In genomic region chr15:34084086-34084485, GRCh38 we compare ENCODE assay signal across 13 cellular contexts. TPM values are rescaled to one million over a fixed set of nuclear protein-coding genes. Genes with fewer than 3 reads are reported as not detected.
DNase-seq lines count a peak whose midpoint lies in the region; ATAC-seq and TF ChIP-seq lines count a peak whose summit lies in the region.
"Had no signal": no experiment of that assay in that cellular context is flagged by ENCODE, and none has a peak within 500 bp of the region (broad histone marks: within the 10 kb centered on the region; RNA-seq: fewer than 3 reads in every experiment).

No MANE protein-coding gene starts in this region.

- no peaks in the 10 kb centered on the region for H3K79me2 ChIP-seq in fibroblast of lung (ENCODE audit: control insufficient read depth, insufficient read depth, low read length)
- H3K79me2 ChIP-seq: hepatocyte had no signal

- peaks cover 2% of the 10 kb centered on the region for H3K4me1 ChIP-seq in fibroblast of lung (ENCODE audit: control insufficient read depth, extremely low read depth, insufficient read depth, low read length)
- no peaks in the 10 kb centered on the region for H3K4me1 ChIP-seq in ascending aorta
- H3K4me1 ChIP-seq: spleen had no signal

- H3K9me3 ChIP-seq in fibroblast of lung (ENCODE audit: control insufficient read depth, insufficient read depth, low read depth, low read length) (no peaks in the 10 kb centered on the region), ascending aorta (no peaks in the 10 kb centered on the region)
- H3K9me3 ChIP-seq: spleen had no signal

- H3K36me3 ChIP-seq in fibroblast of lung (ENCODE audit: control insufficient read depth, insufficient read depth, low read length) (peaks cover 2% of the 10 kb centered on the region), ascending aorta (peaks cover 8 to 38% of the 10 kb centered on the region in 2 donors)

- DNase-seq in EL (peak; percentile 62), NCI-H226 (peak; percentile 24), fibroblast of lung (ENCODE audit: low read depth in 2 of 2) (peak; percentile 67 to 90), omental fat pad (ENCODE audit: low spot score) (no peak), ascending aorta (ENCODE audit: low spot score in 2 of 2) (no peak), 8988T (no peak), coronary artery (ENCODE audit: low spot score) (no peak), NCI-H1417 treated with DMSO at 0.1 percent for 48 hours (lab: John Stamatoyannopoulos, UW) (no peak)
- DNase-seq: effector CD4-positive, alpha-beta T cell; NCI-H1436; NCI-H510A; spleen had no signal

- H3K4me3 ChIP-seq in fibroblast of lung (replicated peaks in 1 of 4; ENCODE audit: control extremely low read depth in 1 of 4, insufficient read depth in 1 of 4, low read depth in 3 of 4, low read length in 4 of 4), result no peak overlapping the region
- no peak overlapping the region for H3K4me3 ChIP-seq in ascending aorta
- H3K4me3 ChIP-seq in coronary artery, result no peak overlapping the region
- H3K4me3 ChIP-seq: hepatocyte, spleen had no signal

- peak; percentile 66 for ATAC-seq in omental fat pad (ENCODE audit: low FRiP score)

- H3K4me2 ChIP-seq in fibroblast of lung (ENCODE audit: extremely low read depth, insufficient read depth, low read length), result no peak overlapping the region
- H3K4me2 ChIP-seq: hepatocyte had no signal

- no peak overlapping the region for H2AFZ ChIP-seq in fibroblast of lung (ENCODE audit: low read length)
- H2AFZ ChIP-seq: hepatocyte had no signal

- intact Hi-C loops in ascending aorta (cut with DNase I), result no loop called here

- TF ChIP-seq CTCF in fibroblast of lung (conservative IDR thresholded peaks at IDR 0.05 in 1 of 2, IDR thresholded peaks at IDR 0.05 in 1 of 2; ENCODE audit: low read depth in 1 of 2, low read length in 2 of 2) (no peak), omental fat pad (IDR thresholded peaks at IDR 0.05) (no peak), ascending aorta (IDR thresholded peaks at IDR 0.05) (no peak), coronary artery (IDR thresholded peaks at IDR 0.05) (no peak)

- H4K20me1 ChIP-seq in fibroblast of lung (ENCODE audit: control insufficient read depth, extremely low read depth, insufficient read depth, low read length), result no peaks in the 10 kb centered on the region

- no peak overlapping the region for H3K9ac ChIP-seq in fibroblast of lung (ENCODE audit: insufficient read depth, low read length)

- H3K27ac ChIP-seq in fibroblast of lung (ENCODE audit: insufficient read depth, low read length) (peak overlapping the region; percentile 23), ascending aorta (no peak overlapping the region), coronary artery (peak overlapping the region in 1 of 2 donors; percentile 8)
- H3K27ac ChIP-seq: hepatocyte, spleen had no signal

- H3K27me3 ChIP-seq in fibroblast of lung (ENCODE audit: control insufficient read depth, insufficient read depth, low read length) (no peaks in the 10 kb centered on the region), ascending aorta (no peaks in the 10 kb centered on the region)
- H3K27me3 ChIP-seq: hepatocyte, spleen had no signal

RNA-seq across cellular contexts. Expression of gene EMC7, which starts 17.6 kb away (rescaled TPM):
- total RNA-seq in fibroblast of lung (39.0 and 47.7 TPM in 2 replicates), omental fat pad (10 to 100 TPM; 33.0 to 47.8 (median 36.8) TPM), ascending aorta (51.0 TPM)
- 102 and 108 TPM in 2 replicates for polyA plus RNA-seq in fibroblast of lung
- 107 and 120 TPM in 2 replicates for polyA plus RNA-seq in fibroblast of lung (2012)
- polyA minus RNA-seq in fibroblast of lung (ENCODE audit: low replicate concordance), result 8.9 and 19.6 TPM in 2 replicates

RNA-seq across cellular contexts. Expression of gene PGBD4, which starts 17.8 kb away (rescaled TPM):
- 2.6 and 3.0 TPM in 2 replicates for total RNA-seq in fibroblast of lung
- polyA plus RNA-seq in fibroblast of lung, result 1.4 and 1.6 TPM in 2 replicates
- polyA plus RNA-seq in fibroblast of lung (2012), result 0.93 and 0.96 TPM in 2 replicates
- 0.96 and 0.98 TPM in 2 replicates for polyA minus RNA-seq in fibroblast of lung (ENCODE audit: low replicate concordance)
- total RNA-seq in omental fat pad, result 1 to 10 TPM in 2 of 4 donors, under 1 TPM in 2; 0.84 to 1.3 (median 0.98) TPM
- 3.5 TPM for total RNA-seq in ascending aorta

RNA-seq across cellular contexts. Expression of gene AVEN, which starts 45.1 kb away (rescaled TPM):
- 19.2 and 24.7 TPM in 2 replicates for total RNA-seq in fibroblast of lung
- polyA plus RNA-seq in fibroblast of lung, result 14.7 and 16.0 TPM in 2 replicates
- 21.4 and 22.5 TPM in 2 replicates for polyA plus RNA-seq in fibroblast of lung (2012)
- polyA minus RNA-seq in fibroblast of lung (ENCODE audit: low replicate concordance), result 3.3 and 6.7 TPM in 2 replicates
- total RNA-seq in omental fat pad, result 10 to 100 TPM; 11.4 to 15.6 (median 14.6) TPM
- 17.3 TPM for total RNA-seq in ascending aorta

Comparison
In these comparisons a context has a peak if more than half of its experiments do, and no peak if none do; other contexts are left out.
1. DNase-seq: peak in EL (single experiment), NCI-H226 (single experiment) and fibroblast of lung (2 of 2); none in omental fat pad (single experiment), ascending aorta (0 of 2), 8988T (single experiment), coronary artery (single experiment) and NCI-H1417 treated with DMSO at 0.1 percent for 48 hours (single experiment).